ENCODE assay signal across 1 cellular context in genomic region chr3:53844262-53845102, GRCh38.
TF ChIP-seq lines count a peak whose summit lies in the region.

No MANE protein-coding gene starts in this region.

TF ChIP-seq in HepG2, 621 proteins besides CTCF, POLR2A, EP300 and RAD21 (continued from another document and continues in another):
- TF ChIP-seq HNF1A (IDR thresholded peaks at IDR 0.05; ENCODE audit: low read depth), result no peak
- peak; percentile 48; the same call in 1 of the 2 replicates for TF ChIP-seq HNF1A (CRISPR knock-in tag; IDR thresholded peaks at IDR 0.05; ENCODE audit: borderline replicate concordance)
- no peak for TF ChIP-seq ZNF556 (CRISPR knock-in tag; IDR thresholded peaks at IDR 0.05; ENCODE audit: borderline replicate concordance)
- no peak for TF ChIP-seq ZBTB38 (CRISPR knock-in tag; IDR thresholded peaks at IDR 0.05)
- no peak for TF ChIP-seq SP5 (CRISPR knock-in tag; IDR thresholded peaks at IDR 0.05; ENCODE audit: borderline replicate concordance, low read depth)
- 0 out of 2 replicates have a peak, but pooled peaks have one; percentile 3 for TF ChIP-seq ZNF644 (CRISPR knock-in tag; IDR thresholded peaks at IDR 0.05; ENCODE audit: low read depth)
- no peak; the same call in 1 of the 2 replicates for TF ChIP-seq MEF2D (CRISPR knock-in tag; IDR thresholded peaks at IDR 0.05)
- TF ChIP-seq ZBTB26 (CRISPR knock-in tag; IDR thresholded peaks at IDR 0.05; ENCODE audit: borderline replicate concordance), result no peak
- TF ChIP-seq ZBTB10 (CRISPR knock-in tag; IDR thresholded peaks at IDR 0.05; ENCODE audit: borderline replicate concordance), result no peak; the same call in 1 of the 2 replicates
- TF ChIP-seq ZBTB34 (CRISPR knock-in tag; IDR thresholded peaks at IDR 0.05), result 0 out of 2 replicates have a peak, but pooled peaks have one; percentile 33
- no peak for TF ChIP-seq RBM39 (IDR thresholded peaks at IDR 0.05; ENCODE audit: low read depth, low read length, poor library complexity, severe bottlenecking)
- TF ChIP-seq TERF1 (CRISPR knock-in tag; IDR thresholded peaks at IDR 0.05), result 0 out of 2 replicates have a peak, but pooled peaks have one; percentile 19
- no peak for TF ChIP-seq ZNF597 (CRISPR knock-in tag; IDR thresholded peaks at IDR 0.05)
- peak; percentile 44; the same call in 1 of the 2 replicates for TF ChIP-seq KLF6 (CRISPR knock-in tag; IDR thresholded peaks at IDR 0.05)
- peak; percentile 32 for TF ChIP-seq TFDP2 (CRISPR knock-in tag; IDR thresholded peaks at IDR 0.05)
- TF ChIP-seq NFIB (CRISPR knock-in tag; IDR thresholded peaks at IDR 0.05; ENCODE audit: borderline replicate concordance), result no peak
- TF ChIP-seq BORCS8-MEF2B (CRISPR knock-in tag; IDR thresholded peaks at IDR 0.05), result no peak; the same call in none of the 2 replicates
- no peak for TF ChIP-seq RELA (CRISPR knock-in tag; IDR thresholded peaks at IDR 0.05)
- peak; percentile 55; the same call in 1 of the 2 replicates for TF ChIP-seq HDAC2 (CRISPR knock-in tag; IDR thresholded peaks at IDR 0.05)
- no peak for TF ChIP-seq MIER3 (CRISPR knock-in tag; IDR thresholded peaks at IDR 0.05; ENCODE audit: borderline replicate concordance)
- no peak; the same call in 1 of the 2 replicates for TF ChIP-seq ZNF543 (CRISPR knock-in tag; IDR thresholded peaks at IDR 0.05)
- TF ChIP-seq PRDM10 (CRISPR knock-in tag; IDR thresholded peaks at IDR 0.05; ENCODE audit: low read depth), result peak; percentile 77
- no peak for TF ChIP-seq DNMT1 (CRISPR knock-in tag; IDR thresholded peaks at IDR 0.05)
- no peak for TF ChIP-seq ZFP62 (CRISPR knock-in tag; IDR thresholded peaks at IDR 0.05)
- TF ChIP-seq PLSCR1 (CRISPR knock-in tag; IDR thresholded peaks at IDR 0.05; ENCODE audit: borderline replicate concordance), result 0 out of 2 replicates have a peak, but pooled peaks have one; percentile 16
- no peak for TF ChIP-seq GTF3A (CRISPR knock-in tag; conservative IDR thresholded peaks at IDR 0.05)
- no peak for TF ChIP-seq SRSF1 (optimal IDR thresholded peaks at IDR 0.05; ENCODE audit: low read depth, low read length)
- TF ChIP-seq ZHX2 (IDR thresholded peaks at IDR 0.05; ENCODE audit: low read depth), result no peak
- no peak for TF ChIP-seq ZHX2 (CRISPR knock-in tag; IDR thresholded peaks at IDR 0.05; ENCODE audit: borderline replicate concordance)
